In genomic region chr15:93089855-93090305, GRCh38 we compare ENCODE assay signal across 13 cellular contexts. TPM values are rescaled to one million over a fixed set of nuclear protein-coding genes. Genes with fewer than 3 reads are reported as not detected.
DNase-seq lines count a peak whose midpoint lies in the region; ATAC-seq, FAIRE-seq and TF ChIP-seq lines count a peak whose summit lies in the region.
"Had no signal": no experiment of that assay in that cellular context is flagged by ENCODE, and none has a peak within 500 bp of the region (broad histone marks: within the 10 kb centered on the region; RNA-seq: fewer than 3 reads in every experiment).

No MANE protein-coding gene starts in this region.

- no peaks in the 10 kb centered on the region for H3K9me3 Mint-ChIP-seq in activated naive CD8-positive, alpha-beta T cell (ENCODE audit: low read depth)
- H3K9me3 Mint-ChIP-seq in activated naive CD8-positive, alpha-beta T cell treated with anti-CD3 and anti-CD28 coated beads for 36 hours: no peaks in the 10 kb centered on the region
- H3K9me3 Mint-ChIP-seq in natural killer cell: no peaks in the 10 kb centered on the region
- no peaks in the 10 kb centered on the region for H3K9me3 Mint-ChIP-seq in type B pancreatic cell
- H3K9me3 Mint-ChIP-seq in stimulated activated memory B cell treated with anti-CD40 and anti-IgM and Interleukin-4, amounts not matched to agents 10 μg/mL and 1 μg/mL and 100 μg/mL, for 72 hours: no peaks in the 10 kb centered on the region

- peaks cover 40 to 53% of the 10 kb centered on the region in 2 experiments for H3K27me3 ChIP-seq in endothelial cell of umbilical vein (ENCODE audit: control insufficient read depth in 2 of 2, insufficient read depth in 2 of 2, low read length in 2 of 2)

- TF ChIP-seq CTCF in endothelial cell of umbilical vein (IDR thresholded peaks at IDR 0.05; ENCODE audit: extremely low read depth in 1 of 2, insufficient read depth in 1 of 2, low read depth in 1 of 2, low read length in 2 of 2) (no peak), natural killer cell (IDR thresholded peaks at IDR 0.05) (no peak), type B pancreatic cell (conservative IDR thresholded peaks at IDR 0.05) (peak; percentile 1)

- no TSS peak for BruUV-seq in endothelial cell of umbilical vein (replicated peaks; lab: Mats Ljungman, UMichigan)

- CTCF ChIA-PET in endothelial cell of umbilical vein (lab: Charles Lee): interaction anchor here (1.5 kb wide), 1 partner anchor 11 kb away, joined by 3 read pairs; no protein-coding TSS in a partner anchor

- peak overlapping the region; percentile 79 for H3K4me3 Mint-ChIP-seq in activated naive CD8-positive, alpha-beta T cell
- H3K4me3 Mint-ChIP-seq in activated naive CD8-positive, alpha-beta T cell treated with anti-CD3 and anti-CD28 coated beads for 36 hours: no peak overlapping the region
- H3K4me3 Mint-ChIP-seq in natural killer cell (peak overlapping the region; percentile 66), type B pancreatic cell (peak overlapping the region; percentile 94)
- no peak overlapping the region for H3K4me3 Mint-ChIP-seq in stimulated activated memory B cell treated with anti-CD40 and anti-IgM and Interleukin-4, amounts not matched to agents 10 μg/mL and 1 μg/mL and 100 μg/mL, for 72 hours

- no peak overlapping the region for H3K27ac ChIP-seq in endothelial cell of umbilical vein (ENCODE audit: insufficient read depth, low read depth, low read length)
- H3K27ac ChIP-seq: cardiac muscle cell had no signal

- no peak overlapping the region for H3K4me2 ChIP-seq in endothelial cell of umbilical vein (ENCODE audit: insufficient read depth, low read length)

- H3K4me1 Mint-ChIP-seq in activated naive CD8-positive, alpha-beta T cell (ENCODE audit: low read depth): peaks cover 11% of the 10 kb centered on the region
- H3K4me1 Mint-ChIP-seq in activated naive CD8-positive, alpha-beta T cell treated with anti-CD3 and anti-CD28 coated beads for 36 hours: peaks cover 5% of the 10 kb centered on the region
- peaks cover 13 to 15% of the 10 kb centered on the region in 2 donors for H3K4me1 Mint-ChIP-seq in natural killer cell
- peaks cover 17% of the 10 kb centered on the region for H3K4me1 Mint-ChIP-seq in type B pancreatic cell (ENCODE audit: unreplicated experiment)
- peaks cover 23% of the 10 kb centered on the region for H3K4me1 Mint-ChIP-seq in stimulated activated memory B cell treated with anti-CD40 and anti-IgM and Interleukin-4, amounts not matched to agents 10 μg/mL and 1 μg/mL and 100 μg/mL, for 72 hours

- H3K4me1 ChIP-seq in endothelial cell of umbilical vein (ENCODE audit: control insufficient read depth, extremely low read depth, insufficient read depth, low read length): peaks cover 3% of the 10 kb centered on the region
- H3K4me1 ChIP-seq: BE2C had no signal

- TF ChIP-seq POLR2A in endothelial cell of umbilical vein (IDR thresholded peaks at IDR 0.05; ENCODE audit: low read depth, low read length): no peak

- intact Hi-C loops in endothelial cell of umbilical vein (cut with micrococcal nuclease) (no loop called here), natural killer cell (cut with micrococcal nuclease) (loop anchor here (5.0 kb wide), 1 partner anchor 62 kb away; no protein-coding TSS in a partner anchor)

- no peaks in the 10 kb centered on the region for H3K79me2 ChIP-seq in endothelial cell of umbilical vein (ENCODE audit: control insufficient read depth, insufficient read depth, low read length)

- dilution Hi-C loops in endothelial cell of umbilical vein (cut with MboI; ENCODE audit: extremely low pct_ligation_motif_present, low sequenced_read_pairs): no loop called here

- H3K9me3 ChIP-seq in endothelial cell of umbilical vein (replicated peaks; ENCODE audit: control insufficient read depth, insufficient read depth, low read length): no peaks in the 10 kb centered on the region
- H3K9me3 ChIP-seq: BE2C had no signal

- no peak overlapping the region for H3K9ac ChIP-seq in endothelial cell of umbilical vein (replicated peaks; ENCODE audit: extremely low read depth, insufficient read depth, low read length)

- peaks cover 39% of the 10 kb centered on the region for H3K27me3 Mint-ChIP-seq in activated naive CD8-positive, alpha-beta T cell
- peaks cover 57% of the 10 kb centered on the region for H3K27me3 Mint-ChIP-seq in activated naive CD8-positive, alpha-beta T cell treated with anti-CD3 and anti-CD28 coated beads for 36 hours
- H3K27me3 Mint-ChIP-seq in natural killer cell (ENCODE audit: low read depth in 2 of 2): peaks cover 36 to 43% of the 10 kb centered on the region in 2 donors
- peaks cover 47% of the 10 kb centered on the region for H3K27me3 Mint-ChIP-seq in type B pancreatic cell
- H3K27me3 Mint-ChIP-seq in stimulated activated memory B cell treated with anti-CD40 and anti-IgM and Interleukin-4, amounts not matched to agents 10 μg/mL and 1 μg/mL and 100 μg/mL, for 72 hours: peaks cover 60% of the 10 kb centered on the region

- H3K36me3 ChIP-seq in endothelial cell of umbilical vein (ENCODE audit: control insufficient read depth in 2 of 2, extremely low read depth in 1 of 2, insufficient read depth in 2 of 2, low read length in 2 of 2): no peaks in the 10 kb centered on the region
- H3K36me3 ChIP-seq: BE2C, cardiac muscle cell had no signal

- no peak for FAIRE-seq in endothelial cell of umbilical vein (lab: Jason Lieb, UNC)

- H3K36me3 Mint-ChIP-seq in activated naive CD8-positive, alpha-beta T cell: no peaks in the 10 kb centered on the region
- H3K36me3 Mint-ChIP-seq in activated naive CD8-positive, alpha-beta T cell treated with anti-CD3 and anti-CD28 coated beads for 36 hours: no peaks in the 10 kb centered on the region
- H3K36me3 Mint-ChIP-seq in natural killer cell: peaks cover 7% of the 10 kb centered on the region
- H3K36me3 Mint-ChIP-seq in type B pancreatic cell: peaks cover 4% of the 10 kb centered on the region
- H3K36me3 Mint-ChIP-seq in stimulated activated memory B cell treated with anti-CD40 and anti-IgM and Interleukin-4, amounts not matched to agents 10 μg/mL and 1 μg/mL and 100 μg/mL, for 72 hours: no peaks in the 10 kb centered on the region

- no peaks in the 10 kb centered on the region for H3K9me1 ChIP-seq in endothelial cell of umbilical vein (replicated peaks; ENCODE audit: control insufficient read depth, extremely low read depth, insufficient read depth, low read length)

- no peak for DNase-seq in activated naive CD8-positive, alpha-beta T cell treated with anti-CD3 and anti-CD28 coated beads for 36 hours
- DNase-seq in endothelial cell of umbilical vein (ENCODE audit: low read depth, low spot score) (no peak), natural killer cell (no peak), type B pancreatic cell (ENCODE audit: extremely low spot score, unreplicated experiment) (no peak), Kasumi-1 (lab: John Stamatoyannopoulos, UW) (no peak)
- DNase-seq: activated CD4-positive, alpha-beta T cell treated with anti-CD3 and anti-CD28 coated beads for 4 hours; NCI-H187; stimulated activated naive CD4-positive, alpha-beta T cell had no signal

- POLR2A ChIA-PET in endothelial cell of umbilical vein (lab: Charles Lee): no interaction called here

- H2AFZ ChIP-seq in endothelial cell of umbilical vein (ENCODE audit: low read depth, low read length): no peak overlapping the region

- H3K27ac Mint-ChIP-seq in activated naive CD8-positive, alpha-beta T cell: no peak overlapping the region
- no peak overlapping the region for H3K27ac Mint-ChIP-seq in activated naive CD8-positive, alpha-beta T cell treated with anti-CD3 and anti-CD28 coated beads for 36 hours
- H3K27ac Mint-ChIP-seq in natural killer cell (no peak overlapping the region), type B pancreatic cell (peak overlapping the region; percentile 91)
- no peak overlapping the region for H3K27ac Mint-ChIP-seq in stimulated activated memory B cell treated with anti-CD40 and anti-IgM and Interleukin-4, amounts not matched to agents 10 μg/mL and 1 μg/mL and 100 μg/mL, for 72 hours

- no peaks in the 10 kb centered on the region for H4K20me1 ChIP-seq in endothelial cell of umbilical vein (replicated peaks; ENCODE audit: control insufficient read depth, extremely low read depth, insufficient read depth, low read length)

- no peak for ATAC-seq in natural killer cell
- ATAC-seq in HG02973 (IDR thresholded peaks at IDR 0.05; ENCODE audit: unreplicated experiment): no peak
- ATAC-seq in stimulated activated memory B cell treated with anti-CD40 and anti-IgM and Interleukin-4, amounts not matched to agents 10 μg/mL and 1 μg/mL and 100 μg/mL, for 72 hours: no peak

- H3K4me3 ChIP-seq in endothelial cell of umbilical vein (replicated peaks in 1 of 3; ENCODE audit: insufficient read depth in 1 of 3, low read depth in 1 of 3, low read length in 3 of 3): no peak overlapping the region

TF ChIP-seq in endothelial cell of umbilical vein, 7 proteins besides CTCF, POLR2A, EP300 and RAD21:
- peak; percentile 66 for TF ChIP-seq EZH2 (IDR thresholded peaks at IDR 0.05; ENCODE audit: borderline replicate concordance, low read depth, low read length, severe bottlenecking)
- no peak for TF ChIP-seq POLR2AphosphoS5 (IDR thresholded peaks at IDR 0.05; ENCODE audit: insufficient read depth, low read depth, low read length)

RNA-seq across cellular contexts. Expression of gene RGMA, which starts 0.9 kb away (rescaled TPM):
- under 1 TPM; 0.08 TPM for total RNA-seq in activated naive CD8-positive, alpha-beta T cell treated with anti-CD3 and anti-CD28 coated beads for 36 hours
- total RNA-seq in endothelial cell of umbilical vein (0.13 TPM in 1 of 2 replicates, not detected in the other), natural killer cell (not detected), type B pancreatic cell (ENCODE audit: low replicate concordance) (37.0 and 41.6 TPM in 2 replicates)
- polyA plus RNA-seq in endothelial cell of umbilical vein: 0.03 and 0.06 TPM in 2 replicates
- polyA plus RNA-seq in endothelial cell of umbilical vein (2011; cell fraction: cytosol; rRNA removed): 0.04 TPM in 1 of 2 replicates, not detected in the other
- polyA plus RNA-seq in endothelial cell of umbilical vein (2011; cell fraction: nucleus; rRNA removed): 0.04 TPM in 2 replicates
- 0.07 TPM in 1 of 2 replicates, not detected in the other for polyA plus RNA-seq in endothelial cell of umbilical vein (2012)
- not detected in 2 replicates for polyA minus RNA-seq in endothelial cell of umbilical vein
- polyA minus RNA-seq in endothelial cell of umbilical vein (2011; cell fraction: cytosol; rRNA and poly(A)+ RNA removed): not detected
- not detected in 2 replicates for polyA minus RNA-seq in endothelial cell of umbilical vein (2011; cell fraction: nucleus; rRNA and poly(A)+ RNA removed)

Comparison
In these comparisons a context has a peak if more than half of its experiments do, and no peak if none do; other contexts are left out.
1. H3K4me3 Mint-ChIP-seq: peak in activated naive CD8-positive, alpha-beta T cell (single experiment), natural killer cell (single experiment) and type B pancreatic cell (single experiment); none in activated naive CD8-positive, alpha-beta T cell treated with anti-CD3 and anti-CD28 coated beads for 36 hours (single experiment) and stimulated activated memory B cell treated with anti-CD40 and anti-IgM and Interleukin-4, amounts not matched to agents 10 μg/mL and 1 μg/mL and 100 μg/mL, for 72 hours (single experiment).
2. RNA of gene RGMA, which starts 0.9 kb away (total RNA-seq): 37.0 to 41.6 TPM in type B pancreatic cell; 0.13 TPM in endothelial cell of umbilical vein, 0.08 TPM in activated naive CD8-positive, alpha-beta T cell treated with anti-CD3 and anti-CD28 coated beads for 36 hours and not detected in natural killer cell; every median in the first group is over 10 times any median in the second.